ENCODE assay signal across 13 cellular contexts in genomic region chr9:110351009-110351467, GRCh38. TPM values are rescaled to one million over a fixed set of nuclear protein-coding genes. Genes with fewer than 3 reads are reported as not detected.
DNase-seq lines count a peak whose midpoint lies in the region; ATAC-seq, FAIRE-seq and TF ChIP-seq lines count a peak whose summit lies in the region.
"Had no signal": no experiment of that assay in that cellular context is flagged by ENCODE, and none has a peak within 500 bp of the region (broad histone marks: within the 10 kb centered on the region; RNA-seq: fewer than 3 reads in every experiment).

No MANE protein-coding gene starts in this region.

- no peak overlapping the region for H3K4me3 Mint-ChIP-seq in activated naive CD4-positive, alpha-beta T cell treated with anti-CD3 and anti-CD28 coated beads for 36 hours
- no peak overlapping the region for H3K4me3 Mint-ChIP-seq in activated naive CD4-positive, alpha-beta T cell treated with anti-CD3 and anti-CD28 coated beads, Interleukin-2, amount 10 ng/mL, durations not matched to agents 7 days and 5 days
- H3K4me3 Mint-ChIP-seq: CD8-positive, alpha-beta T cell had no signal

- CTCF ChIA-PET in activated naive CD4-positive, alpha-beta T cell treated with anti-CD3 and anti-CD28 coated beads for 36 hours (lab: Charles Lee): no interaction called here
- CTCF ChIA-PET in activated naive CD4-positive, alpha-beta T cell treated with anti-CD3 and anti-CD28 coated beads, Interleukin-2, amount 10 ng/mL, durations not matched to agents 7 days and 5 days (lab: Charles Lee): no interaction called here

- ATAC-seq in esophagus mucosa: peak; percentile 94
- no peak for ATAC-seq in body of pancreas
- ATAC-seq: CD8-positive, alpha-beta T cell had no signal

- TF ChIP-seq CTCF in D721Med (IDR thresholded peaks at IDR 0.05; ENCODE audit: insufficient read depth, missing control alignments): no peak
- TF ChIP-seq CTCF in body of pancreas (IDR thresholded peaks at IDR 0.05): no peak

- no peak overlapping the region for H3K27ac Mint-ChIP-seq in activated naive CD4-positive, alpha-beta T cell treated with anti-CD3 and anti-CD28 coated beads for 36 hours
- no peak overlapping the region for H3K27ac Mint-ChIP-seq in activated naive CD4-positive, alpha-beta T cell treated with anti-CD3 and anti-CD28 coated beads, Interleukin-2, amount 10 ng/mL, durations not matched to agents 7 days and 5 days
- H3K27ac Mint-ChIP-seq: CD8-positive, alpha-beta T cell had no signal

- TF ChIP-seq POLR2A in body of pancreas (IDR thresholded peaks at IDR 0.05): no peak

- no peak overlapping the region for H3K27ac ChIP-seq in body of pancreas

- DNase-seq in activated naive CD4-positive, alpha-beta T cell treated with anti-CD3 and anti-CD28 coated beads for 36 hours: peak; percentile 4
- DNase-seq in activated naive CD4-positive, alpha-beta T cell treated with anti-CD3 and anti-CD28 coated beads, Interleukin-2, amount 10 ng/mL, durations not matched to agents 7 days and 5 days: no peak
- DNase-seq in RKO (ENCODE audit: low spot score): peak; percentile 25
- DNase-seq in smooth muscle cell of the brain vasculature (ENCODE audit: low read depth, low spot score): peak; percentile 17
- no peak for DNase-seq in D721Med (ENCODE audit: insufficient read length, low spot score)
- no peak for DNase-seq in body of pancreas
- DNase-seq in effector CD8-positive, alpha-beta T cell (lab: John Stamatoyannopoulos, UW): no peak
- DNase-seq: activated T-cell treated with anti-CD3 and anti-CD28 coated beads, Interleukin-2, amount 50 U/mL, for 1 hour; CD8-positive, alpha-beta T cell; NCI-H1092 had no signal

- H3K9me3 Mint-ChIP-seq in activated naive CD4-positive, alpha-beta T cell treated with anti-CD3 and anti-CD28 coated beads for 36 hours: no peaks in the 10 kb centered on the region
- H3K9me3 Mint-ChIP-seq in activated naive CD4-positive, alpha-beta T cell treated with anti-CD3 and anti-CD28 coated beads, Interleukin-2, amount 10 ng/mL, durations not matched to agents 7 days and 5 days: no peaks in the 10 kb centered on the region
- H3K9me3 Mint-ChIP-seq: CD8-positive, alpha-beta T cell had no signal

- no peaks in the 10 kb centered on the region for H3K27me3 ChIP-seq in body of pancreas

- no peaks in the 10 kb centered on the region for H3K36me3 ChIP-seq in body of pancreas (replicated peaks in 1 of 2; ENCODE audit: insufficient read depth in 1 of 2, low read depth in 2 of 2)

- H3K4me1 Mint-ChIP-seq in activated naive CD4-positive, alpha-beta T cell treated with anti-CD3 and anti-CD28 coated beads for 36 hours (ENCODE audit: low read depth): no peaks in the 10 kb centered on the region
- H3K4me1 Mint-ChIP-seq in activated naive CD4-positive, alpha-beta T cell treated with anti-CD3 and anti-CD28 coated beads, Interleukin-2, amount 10 ng/mL, durations not matched to agents 7 days and 5 days: no peaks in the 10 kb centered on the region

- no peaks in the 10 kb centered on the region for H3K36me3 Mint-ChIP-seq in activated naive CD4-positive, alpha-beta T cell treated with anti-CD3 and anti-CD28 coated beads for 36 hours (ENCODE audit: low read depth)
- no peaks in the 10 kb centered on the region for H3K36me3 Mint-ChIP-seq in activated naive CD4-positive, alpha-beta T cell treated with anti-CD3 and anti-CD28 coated beads, Interleukin-2, amount 10 ng/mL, durations not matched to agents 7 days and 5 days
- H3K36me3 Mint-ChIP-seq: CD8-positive, alpha-beta T cell had no signal

- no peaks in the 10 kb centered on the region for H3K4me1 ChIP-seq in body of pancreas

- intact Hi-C loops in activated naive CD4-positive, alpha-beta T cell treated with anti-CD3 and anti-CD28 coated beads for 36 hours (cut with micrococcal nuclease): no loop called here
- intact Hi-C loops in body of pancreas (cut with DNase I): no loop called here

- no peak overlapping the region for H3K4me3 ChIP-seq in body of pancreas

- H3K27me3 Mint-ChIP-seq in activated naive CD4-positive, alpha-beta T cell treated with anti-CD3 and anti-CD28 coated beads for 36 hours (ENCODE audit: low read depth): no peaks in the 10 kb centered on the region
- no peaks in the 10 kb centered on the region for H3K27me3 Mint-ChIP-seq in activated naive CD4-positive, alpha-beta T cell treated with anti-CD3 and anti-CD28 coated beads, Interleukin-2, amount 10 ng/mL, durations not matched to agents 7 days and 5 days

- H3K9me3 ChIP-seq in body of pancreas: no peaks in the 10 kb centered on the region

- 42 to 71% methylated on average over 1 of the region's 1 CpG for WGBS in body of pancreas, 2 donors

- no peak for FAIRE-seq in D721Med (lab: Jason Lieb, UNC)
- FAIRE-seq: endometrium had no signal

RNA-seq across cellular contexts. Expression of gene TXNDC8, which starts 13.4 kb away (rescaled TPM):
- total RNA-seq in activated naive CD4-positive, alpha-beta T cell treated with anti-CD3 and anti-CD28 coated beads for 36 hours: not detected
- not detected for total RNA-seq in esophagus mucosa
- not detected for total RNA-seq in body of pancreas
- total RNA-seq: CD8-positive, alpha-beta T cell; mononuclear cell had no signal

Comparison
In these comparisons a context has a peak if more than half of its experiments do, and no peak if none do; other contexts are left out.
1. DNase-seq: peak in activated naive CD4-positive, alpha-beta T cell treated with anti-CD3 and anti-CD28 coated beads for 36 hours (single experiment), RKO (single experiment) and smooth muscle cell of the brain vasculature (single experiment); none in activated naive CD4-positive, alpha-beta T cell treated with anti-CD3 and anti-CD28 coated beads, Interleukin-2, amount 10 ng/mL, durations not matched to agents 7 days and 5 days (single experiment), D721Med (single experiment), body of pancreas (0 of 4) and effector CD8-positive, alpha-beta T cell (single experiment).